ENCODE assay signal across 2 cellular contexts in the genomic region with DNA sequence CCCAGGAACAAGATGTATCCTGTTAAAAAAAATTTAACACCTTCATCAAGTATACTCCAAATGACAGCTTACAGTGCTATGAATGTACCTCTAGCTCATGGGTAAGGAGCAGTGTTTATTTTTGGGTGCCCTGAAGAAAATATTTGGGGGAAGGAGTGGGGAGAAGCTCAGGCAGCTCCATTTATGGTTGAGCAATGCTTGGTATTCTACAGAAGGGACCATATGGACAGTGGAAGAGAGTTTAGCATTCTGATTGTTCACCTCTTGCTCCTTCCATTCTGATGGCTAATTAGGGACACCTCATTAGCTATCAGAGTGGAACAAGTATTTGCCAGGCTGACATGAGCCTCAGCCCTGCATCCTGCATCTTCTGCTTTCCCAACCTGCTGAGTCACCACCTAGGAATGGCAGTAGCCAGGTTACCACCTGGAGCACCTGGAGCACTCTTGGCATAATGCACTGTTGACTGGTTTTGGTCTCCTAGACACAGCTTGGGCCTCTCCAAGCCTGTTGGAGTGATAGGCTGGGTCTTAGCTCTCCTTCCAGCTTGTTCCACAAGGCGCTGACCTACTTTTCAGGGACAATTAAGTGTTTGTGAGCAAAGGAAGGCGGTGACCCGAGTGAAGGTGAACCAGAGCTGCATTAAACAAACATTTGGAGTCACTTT.
TF ChIP-seq lines count a peak whose summit lies in the region.

No MANE protein-coding gene starts in this region.

TF ChIP-seq in HCT116, 20 proteins besides CTCF, POLR2A, EP300 and RAD21 (continued from another document):
- TF ChIP-seq MAX (IDR thresholded peaks at IDR 0.05) (no peak), SIN3A (IDR thresholded peaks at IDR 0.05; ENCODE audit: low read depth) (no peak)

TF ChIP-seq in SK-N-SH, 30 proteins besides CTCF, POLR2A, EP300 and RAD21 (continued from another document):
- TF ChIP-seq REST (IDR thresholded peaks at IDR 0.05; ENCODE audit: low read depth, low read length): no peak
- TF ChIP-seq, protein P1, sequence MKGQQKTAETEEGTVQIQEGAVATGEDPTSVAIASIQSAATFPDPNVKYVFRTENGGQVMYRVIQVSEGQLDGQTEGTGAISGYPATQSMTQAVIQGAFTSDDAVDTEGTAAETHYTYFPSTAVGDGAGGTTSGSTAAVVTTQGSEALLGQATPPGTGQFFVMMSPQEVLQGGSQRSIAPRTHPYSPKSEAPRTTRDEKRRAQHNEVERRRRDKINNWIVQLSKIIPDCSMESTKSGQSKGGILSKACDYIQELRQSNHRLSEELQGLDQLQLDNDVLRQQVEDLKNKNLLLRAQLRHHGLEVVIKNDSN (IDR thresholded peaks at IDR 0.05; ENCODE audit: borderline replicate concordance, low read depth): no peak
- TF ChIP-seq JUND (IDR thresholded peaks at IDR 0.05): no peak
- TF ChIP-seq FOXM1 (IDR thresholded peaks at IDR 0.05; ENCODE audit: low read depth): no peak
- no peak for TF ChIP-seq RXRA (IDR thresholded peaks at IDR 0.05; ENCODE audit: borderline replicate concordance, low read depth)
- no peak for TF ChIP-seq TCF12 (IDR thresholded peaks at IDR 0.05)
- no peak for TF ChIP-seq ZBTB33 (IDR thresholded peaks at IDR 0.05; ENCODE audit: borderline replicate concordance, low read depth)
- no peak for TF ChIP-seq RCOR1 (IDR thresholded peaks at IDR 0.05; ENCODE audit: low read length)
- no peak for TF ChIP-seq YY1 (IDR thresholded peaks at IDR 0.05; ENCODE audit: low read depth)
